ENCODE assay signal across 24 cellular contexts in genomic region chr1:56074357-56074717, GRCh38.
DNase-seq lines count a peak whose midpoint lies in the region; ATAC-seq and TF ChIP-seq lines count a peak whose summit lies in the region.
"Had no signal": no experiment of that assay in that cellular context is flagged by ENCODE, and none has a peak within 500 bp of the region (broad histone marks: within the 10 kb centered on the region; RNA-seq: fewer than 3 reads in every experiment).

No MANE protein-coding gene starts in this region.

- no peak for DNase-seq in right lobe of liver
- peak in 1 of 2 donors; percentile 25 for DNase-seq in heart right ventricle
- DNase-seq in sciatic nerve (ENCODE audit: low spot score) = no peak
- no peak for DNase-seq in aorta
- DNase-seq in CD4-positive, alpha-beta memory T cell = no peak
- no peak for DNase-seq in activated T-helper 1 cell treated with anti-CD3 and anti-CD28 coated beads, Interleukin-12 subunit alpha, Interleukin-12 subunit beta, Interleukin-2, Interleukin-4 antibody, amounts not matched to agents 30 ng/mL and 10 ng/mL and 1 ng/mL, durations not matched to agents 14 hours and 24 hours and 36 hours (ENCODE audit: low spot score)
- no peak for DNase-seq in medulla oblongata (ENCODE audit: extremely low spot score)
- DNase-seq: activated CD4-positive, CD25-positive, alpha-beta regulatory T cell; activated CD8-positive, alpha-beta T cell treated with anti-CD3 and anti-CD28 coated beads for 36 hours; activated naive CD4-positive, alpha-beta T cell; activated T-cell treated with anti-CD3 and anti-CD28 coated beads for 4 hours; BE2C; COR-L47; DMS79; naive thymus-derived CD8-positive, alpha-beta T cell; NCI-H748 treated with DMSO at 0.1 percent for 48 hours; SHP77; stimulated activated naive CD4-positive, alpha-beta T cell had no signal

- H3K4me3 Mint-ChIP-seq in CD4-positive, alpha-beta memory T cell = no peak overlapping the region
- no peak overlapping the region for H3K4me3 Mint-ChIP-seq in activated T-helper 1 cell treated with anti-CD3 and anti-CD28 coated beads, Interleukin-12 subunit alpha, Interleukin-12 subunit beta, Interleukin-2, Interleukin-4 antibody, amounts not matched to agents 30 ng/mL and 10 ng/mL and 1 ng/mL, durations not matched to agents 14 hours and 24 hours and 36 hours
- H3K4me3 Mint-ChIP-seq: activated CD8-positive, alpha-beta T cell treated with anti-CD3 and anti-CD28 coated beads for 36 hours; IgD-negative memory B cell; naive thymus-derived CD8-positive, alpha-beta T cell had no signal

- H3K27me3 ChIP-seq in liver (ENCODE audit: control insufficient read depth in 4 of 4, insufficient read depth in 4 of 4, low read length in 3 of 4) (no peaks in the 10 kb centered on the region), right lobe of liver (no peaks in the 10 kb centered on the region), heart right ventricle (no peaks in the 10 kb centered on the region), aorta (ENCODE audit: control insufficient read depth in 1 of 2, insufficient read depth in 2 of 2, low read length in 1 of 2) (no peaks in the 10 kb centered on the region)
- no peaks in the 10 kb centered on the region for H3K27me3 ChIP-seq in CD4-positive, alpha-beta memory T cell (ENCODE audit: insufficient read depth, low read length)
- H3K27me3 ChIP-seq: adrenal gland, BE2C, cardiac muscle cell had no signal

- CTCF ChIA-PET in CD4-positive, alpha-beta memory T cell (lab: Charles Lee; ENCODE audit: partially characterized antibody) = no interaction called here

- POLR2A ChIA-PET in CD4-positive, alpha-beta memory T cell (lab: Charles Lee; ENCODE audit: partially characterized antibody) = no interaction called here

- peaks cover 0 to 3% of the 10 kb centered on the region in 2 donors for H3K27me3 Mint-ChIP-seq in CD4-positive, alpha-beta memory T cell
- no peaks in the 10 kb centered on the region for H3K27me3 Mint-ChIP-seq in activated T-helper 1 cell treated with anti-CD3 and anti-CD28 coated beads, Interleukin-12 subunit alpha, Interleukin-12 subunit beta, Interleukin-2, Interleukin-4 antibody, amounts not matched to agents 30 ng/mL and 10 ng/mL and 1 ng/mL, durations not matched to agents 14 hours and 24 hours and 36 hours (ENCODE audit: insufficient read depth)
- H3K27me3 Mint-ChIP-seq: activated CD8-positive, alpha-beta T cell treated with anti-CD3 and anti-CD28 coated beads for 36 hours; naive thymus-derived CD8-positive, alpha-beta T cell had no signal

- intact Hi-C loops in right lobe of liver (cut with DNase I) = no loop called here
- intact Hi-C loops in heart right ventricle (cut with DNase I) = loop anchor here in 3 of 10 donors (5.0 to 10.0 kb wide), 2 partner anchors 500 to 503 kb away; partner anchors contain the start of gene PLPP3 (in 3 of the 3)
- intact Hi-C loops in sciatic nerve (cut with DNase I) = no loop called here
- intact Hi-C loops in aorta (cut with DNase I) = loop anchor here (5.0 to 10.0 kb wide), 4 partner anchors 330 to 647 kb away; partner anchors contain the start of gene PLPP3 (in 1 of the 2)
- intact Hi-C loops in CD4-positive, alpha-beta memory T cell (cut with micrococcal nuclease) = no loop called here
- intact Hi-C loops in activated T-helper 1 cell treated with anti-CD3 and anti-CD28 coated beads, Interleukin-12 subunit alpha, Interleukin-12 subunit beta, Interleukin-2, Interleukin-4 antibody, amounts not matched to agents 30 ng/mL and 10 ng/mL and 1 ng/mL, durations not matched to agents 14 hours and 24 hours and 36 hours (cut with micrococcal nuclease) = no loop called here

- no peak for ATAC-seq in right lobe of liver
- ATAC-seq in heart right ventricle = peak in 7 of 8 donors; percentile 28 to 50 (median 37)
- peak; percentile 51 for ATAC-seq in sciatic nerve
- peak; percentile 37 for ATAC-seq in aorta (ENCODE audit: low FRiP score)
- ATAC-seq: activated CD8-positive, alpha-beta T cell treated with anti-CD3 and anti-CD28 coated beads for 36 hours; naive thymus-derived CD8-positive, alpha-beta T cell had no signal

- H3K9me3 Mint-ChIP-seq in CD4-positive, alpha-beta memory T cell = peaks cover 0 to 8% (median 1%) of the 10 kb centered on the region in 8 donors
- H3K9me3 Mint-ChIP-seq in activated T-helper 1 cell treated with anti-CD3 and anti-CD28 coated beads, Interleukin-12 subunit alpha, Interleukin-12 subunit beta, Interleukin-2, Interleukin-4 antibody, amounts not matched to agents 30 ng/mL and 10 ng/mL and 1 ng/mL, durations not matched to agents 14 hours and 24 hours and 36 hours = no peaks in the 10 kb centered on the region
- H3K9me3 Mint-ChIP-seq: activated CD8-positive, alpha-beta T cell treated with anti-CD3 and anti-CD28 coated beads for 36 hours had no signal

- H3K4me1 Mint-ChIP-seq in CD4-positive, alpha-beta memory T cell = no peaks in the 10 kb centered on the region
- H3K4me1 Mint-ChIP-seq in activated T-helper 1 cell treated with anti-CD3 and anti-CD28 coated beads, Interleukin-12 subunit alpha, Interleukin-12 subunit beta, Interleukin-2, Interleukin-4 antibody, amounts not matched to agents 30 ng/mL and 10 ng/mL and 1 ng/mL, durations not matched to agents 14 hours and 24 hours and 36 hours (ENCODE audit: low read depth) = no peaks in the 10 kb centered on the region
- H3K4me1 Mint-ChIP-seq: IgD-negative memory B cell; naive thymus-derived CD8-positive, alpha-beta T cell had no signal

- H3K9ac ChIP-seq in liver (ENCODE audit: low read depth in 1 of 2, low read length in 2 of 2) = no peak overlapping the region

- TF ChIP-seq RAD21 in liver (IDR thresholded peaks at IDR 0.05) = no peak

- peaks cover 0 to 7% (median 0%) of the 10 kb centered on the region in 4 donors for H3K9me3 ChIP-seq in liver (ENCODE audit: control insufficient read depth in 4 of 4, low read length in 3 of 4)
- no peaks in the 10 kb centered on the region for H3K9me3 ChIP-seq in right lobe of liver
- peaks cover 0 to 18% (median 0%) of the 10 kb centered on the region in 11 donors for H3K9me3 ChIP-seq in heart right ventricle
- no peaks in the 10 kb centered on the region for H3K9me3 ChIP-seq in aorta (ENCODE audit: control insufficient read depth, low read length)
- no peaks in the 10 kb centered on the region for H3K9me3 ChIP-seq in CD4-positive, alpha-beta memory T cell (ENCODE audit: control insufficient read depth in 1 of 2, low read length in 2 of 2)
- H3K9me3 ChIP-seq: adrenal gland, BE2C, HAP-1 had no signal

- WGBS in liver = 63% methylated on average over 3 of the region's 3 CpGs
- WGBS in right lobe of liver (ENCODE audit: insufficient coverage, low coverage, low lambda C conversion rate, missing lambda C conversion rate) = 17% methylated on average over 3 of the region's 3 CpGs
- 17 to 25% methylated on average over 3 of the region's 3 CpGs for WGBS in heart right ventricle, 2 donors
- WGBS in aorta, 2 donors = 2 to 3% methylated on average over 3 of the region's 3 CpGs

- H3K36me3 ChIP-seq in liver (ENCODE audit: control insufficient read depth in 4 of 4, insufficient read depth in 3 of 4, low read depth in 1 of 4, low read length in 3 of 4) (no peaks in the 10 kb centered on the region), right lobe of liver (no peaks in the 10 kb centered on the region), heart right ventricle (no peaks in the 10 kb centered on the region), aorta (ENCODE audit: control insufficient read depth in 1 of 2, insufficient read depth in 2 of 2, low read length in 1 of 2) (no peaks in the 10 kb centered on the region)
- no peaks in the 10 kb centered on the region for H3K36me3 ChIP-seq in CD4-positive, alpha-beta memory T cell (ENCODE audit: insufficient read depth, low read length)
- H3K36me3 ChIP-seq: adrenal gland, BE2C, cardiac muscle cell, HAP-1 had no signal

- H3K27ac ChIP-seq in liver (ENCODE audit: low read depth in 1 of 2, low read length in 2 of 2) (no peak overlapping the region), right lobe of liver (no peak overlapping the region), heart right ventricle (peak overlapping the region in 4 of 10 donors; percentile 26 to 54 (median 50)), aorta (ENCODE audit: low read depth in 1 of 2, low read length in 2 of 2) (peak overlapping the region in 1 of 2 donors; percentile 80)
- no peak overlapping the region for H3K27ac ChIP-seq in CD4-positive, alpha-beta memory T cell (ENCODE audit: low read depth, low read length)
- H3K27ac ChIP-seq: cardiac muscle cell had no signal

- no peak for TF ChIP-seq POLR2A in right lobe of liver (IDR thresholded peaks at IDR 0.05)

- H3K4me3 ChIP-seq in liver (ENCODE audit: low read depth in 1 of 3, low read length in 3 of 3) (no peak overlapping the region), right lobe of liver (no peak overlapping the region), heart right ventricle (no peak overlapping the region), aorta (ENCODE audit: low read length in 2 of 2) (no peak overlapping the region)
- no peak overlapping the region for H3K4me3 ChIP-seq in CD4-positive, alpha-beta memory T cell (ENCODE audit: low read length in 2 of 2)
- H3K4me3 ChIP-seq: adrenal gland, cardiac muscle cell, HAP-1, smooth muscle cell had no signal

- no peaks in the 10 kb centered on the region for H3K4me1 ChIP-seq in liver (ENCODE audit: control insufficient read depth in 4 of 4, insufficient read depth in 4 of 4, low read length in 3 of 4)
- H3K4me1 ChIP-seq in right lobe of liver = no peaks in the 10 kb centered on the region
- H3K4me1 ChIP-seq in heart right ventricle = peaks cover 0 to 27% (median 19%) of the 10 kb centered on the region in 9 donors
- H3K4me1 ChIP-seq in aorta (ENCODE audit: control insufficient read depth in 1 of 2, insufficient read depth in 2 of 2, low read length in 2 of 2) = peaks cover 6 to 15% of the 10 kb centered on the region in 2 donors
- no peaks in the 10 kb centered on the region for H3K4me1 ChIP-seq in CD4-positive, alpha-beta memory T cell (ENCODE audit: insufficient read depth, low read length)
- H3K4me1 ChIP-seq: adrenal gland, BE2C, HAP-1 had no signal

- H3K36me3 Mint-ChIP-seq in CD4-positive, alpha-beta memory T cell = no peaks in the 10 kb centered on the region
- H3K36me3 Mint-ChIP-seq in activated T-helper 1 cell treated with anti-CD3 and anti-CD28 coated beads, Interleukin-12 subunit alpha, Interleukin-12 subunit beta, Interleukin-2, Interleukin-4 antibody, amounts not matched to agents 30 ng/mL and 10 ng/mL and 1 ng/mL, durations not matched to agents 14 hours and 24 hours and 36 hours (ENCODE audit: low read depth) = no peaks in the 10 kb centered on the region
- H3K36me3 Mint-ChIP-seq: IgD-negative memory B cell; naive thymus-derived CD8-positive, alpha-beta T cell had no signal

- TF ChIP-seq CTCF in liver (IDR thresholded peaks at IDR 0.05; ENCODE audit: low read depth, low read length, missing input control) (no peak), right lobe of liver (IDR thresholded peaks at IDR 0.05) (no peak), heart right ventricle (IDR thresholded peaks at IDR 0.05) (no peak)

- no peak overlapping the region for H3K27ac Mint-ChIP-seq in CD4-positive, alpha-beta memory T cell
- H3K27ac Mint-ChIP-seq in activated T-helper 1 cell treated with anti-CD3 and anti-CD28 coated beads, Interleukin-12 subunit alpha, Interleukin-12 subunit beta, Interleukin-2, Interleukin-4 antibody, amounts not matched to agents 30 ng/mL and 10 ng/mL and 1 ng/mL, durations not matched to agents 14 hours and 24 hours and 36 hours = no peak overlapping the region
- H3K27ac Mint-ChIP-seq: activated CD8-positive, alpha-beta T cell treated with anti-CD3 and anti-CD28 coated beads for 36 hours; IgD-negative memory B cell; naive thymus-derived CD8-positive, alpha-beta T cell had no signal

Comparison
In these comparisons a context has a peak if more than half of its experiments do, and no peak if none do; other contexts are left out.
1. ATAC-seq: peak in heart right ventricle (7 of 8), sciatic nerve (single experiment) and aorta (single experiment); none in right lobe of liver (0 of 4).
2. intact Hi-C loops: an anchor here in aorta (5.0 to 10.0 kb wide); none called in right lobe of liver, sciatic nerve, CD4-positive, alpha-beta memory T cell and activated T-helper 1 cell treated with anti-CD3 and anti-CD28 coated beads, Interleukin-12 subunit alpha, Interleukin-12 subunit beta, Interleukin-2, Interleukin-4 antibody, amounts not matched to agents 30 ng/mL and 10 ng/mL and 1 ng/mL, durations not matched to agents 14 hours and 24 hours and 36 hours.